In the genomic region with DNA sequence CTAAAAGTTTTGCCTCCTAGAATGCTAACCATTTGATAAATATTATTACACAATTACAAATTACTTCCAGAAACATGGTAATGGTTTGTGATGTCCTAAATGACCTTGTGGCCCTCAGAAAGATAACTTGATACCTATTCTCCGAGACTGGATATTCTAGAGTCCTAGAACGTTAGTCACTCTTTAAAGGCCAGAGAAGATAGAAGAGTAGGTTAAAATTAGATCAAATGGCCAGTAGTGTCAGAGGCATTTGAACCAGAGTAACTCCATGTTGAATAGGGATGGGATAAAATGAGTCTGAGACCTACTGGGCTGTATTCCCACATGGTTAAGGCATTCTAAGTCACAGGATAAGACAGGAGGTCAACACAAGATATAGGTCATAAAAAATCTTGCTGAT, we compare ENCODE assay signal across 8 cellular contexts.
"Had no signal": no experiment of that assay in that cellular context is flagged by ENCODE, and none has a peak within 500 bp of the region (broad histone marks: within the 10 kb centered on the region; RNA-seq: fewer than 3 reads in every experiment).

No MANE protein-coding gene starts in this region.

- H3K9ac ChIP-seq: GM23248 had no signal

- H3K27ac ChIP-seq: GM23248 had no signal

- H3K36me3 ChIP-seq: HAP-1 had no signal

- H3K4me2 ChIP-seq: GM23338 had no signal

- H2AFZ ChIP-seq: GM23248, GM23338 had no signal

- H3K4me1 ChIP-seq: HAP-1 had no signal

- H3K4me3 ChIP-seq: GM23248, GM23338, HAP-1 had no signal

- H3K9me3 ChIP-seq: HAP-1 had no signal

- DNase-seq: GM23248, GOT3, H7, H9, HCEC 1CT, HFFc6 had no signal
